In genomic region chr17:50102164-50102991, GRCh38 we compare ENCODE assay signal across 1 cellular context.
TF ChIP-seq lines count a peak whose summit lies in the region.

No MANE protein-coding gene starts in this region.

TF ChIP-seq in HepG2, 621 proteins besides CTCF, POLR2A, EP300 and RAD21 (continued from another document and continues in another):
- TF ChIP-seq, protein P1, sequence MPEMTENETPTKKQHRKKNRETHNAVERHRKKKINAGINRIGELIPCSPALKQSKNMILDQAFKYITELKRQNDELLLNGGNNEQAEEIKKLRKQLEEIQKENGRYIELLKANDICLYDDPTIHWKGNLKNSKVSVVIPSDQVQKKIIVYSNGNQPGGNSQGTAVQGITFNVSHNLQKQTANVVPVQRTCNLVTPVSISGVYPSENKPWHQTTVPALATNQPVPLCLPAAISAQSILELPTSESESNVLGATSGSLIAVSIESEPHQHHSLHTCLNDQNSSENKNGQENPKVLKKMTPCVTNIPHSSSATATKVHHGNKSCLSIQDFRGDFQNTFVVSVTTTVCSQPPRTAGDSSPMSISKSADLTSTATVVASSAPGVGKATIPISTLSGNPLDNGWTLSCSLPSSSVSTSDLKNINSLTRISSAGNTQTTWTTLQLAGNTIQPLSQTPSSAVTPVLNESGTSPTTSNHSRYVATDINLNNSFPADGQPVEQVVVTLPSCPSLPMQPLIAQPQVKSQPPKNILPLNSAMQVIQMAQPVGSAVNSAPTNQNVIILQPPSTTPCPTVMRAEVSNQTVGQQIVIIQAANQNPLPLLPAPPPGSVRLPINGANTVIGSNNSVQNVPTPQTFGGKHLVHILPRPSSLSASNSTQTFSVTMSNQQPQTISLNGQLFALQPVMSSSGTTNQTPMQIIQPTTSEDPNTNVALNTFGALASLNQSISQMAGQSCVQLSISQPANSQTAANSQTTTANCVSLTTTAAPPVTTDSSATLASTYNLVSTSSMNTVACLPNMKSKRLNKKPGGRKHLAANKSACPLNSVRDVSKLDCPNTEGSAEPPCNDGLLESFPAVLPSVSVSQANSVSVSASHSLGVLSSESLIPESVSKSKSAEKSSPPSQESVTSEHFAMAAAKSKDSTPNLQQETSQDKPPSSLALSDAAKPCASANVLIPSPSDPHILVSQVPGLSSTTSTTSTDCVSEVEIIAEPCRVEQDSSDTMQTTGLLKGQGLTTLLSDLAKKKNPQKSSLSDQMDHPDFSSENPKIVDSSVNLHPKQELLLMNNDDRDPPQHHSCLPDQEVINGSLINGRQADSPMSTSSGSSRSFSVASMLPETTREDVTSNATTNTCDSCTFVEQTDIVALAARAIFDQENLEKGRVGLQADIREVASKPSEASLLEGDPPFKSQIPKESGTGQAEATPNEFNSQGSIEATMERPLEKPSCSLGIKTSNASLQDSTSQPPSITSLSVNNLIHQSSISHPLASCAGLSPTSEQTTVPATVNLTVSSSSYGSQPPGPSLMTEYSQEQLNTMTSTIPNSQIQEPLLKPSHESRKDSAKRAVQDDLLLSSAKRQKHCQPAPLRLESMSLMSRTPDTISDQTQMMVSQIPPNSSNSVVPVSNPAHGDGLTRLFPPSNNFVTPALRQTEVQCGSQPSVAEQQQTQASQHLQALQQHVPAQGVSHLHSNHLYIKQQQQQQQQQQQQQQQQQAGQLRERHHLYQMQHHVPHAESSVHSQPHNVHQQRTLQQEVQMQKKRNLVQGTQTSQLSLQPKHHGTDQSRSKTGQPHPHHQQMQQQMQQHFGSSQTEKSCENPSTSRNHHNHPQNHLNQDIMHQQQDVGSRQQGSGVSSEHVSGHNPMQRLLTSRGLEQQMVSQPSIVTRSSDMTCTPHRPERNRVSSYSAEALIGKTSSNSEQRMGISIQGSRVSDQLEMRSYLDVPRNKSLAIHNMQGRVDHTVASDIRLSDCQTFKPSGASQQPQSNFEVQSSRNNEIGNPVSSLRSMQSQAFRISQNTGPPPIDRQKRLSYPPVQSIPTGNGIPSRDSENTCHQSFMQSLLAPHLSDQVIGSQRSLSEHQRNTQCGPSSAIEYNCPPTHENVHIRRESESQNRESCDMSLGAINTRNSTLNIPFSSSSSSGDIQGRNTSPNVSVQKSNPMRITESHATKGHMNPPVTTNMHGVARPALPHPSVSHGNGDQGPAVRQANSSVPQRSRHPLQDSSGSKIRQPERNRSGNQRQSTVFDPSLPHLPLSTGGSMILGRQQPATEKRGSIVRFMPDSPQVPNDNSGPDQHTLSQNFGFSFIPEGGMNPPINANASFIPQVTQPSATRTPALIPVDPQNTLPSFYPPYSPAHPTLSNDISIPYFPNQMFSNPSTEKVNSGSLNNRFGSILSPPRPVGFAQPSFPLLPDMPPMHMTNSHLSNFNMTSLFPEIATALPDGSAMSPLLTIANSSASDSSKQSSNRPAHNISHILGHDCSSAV (CRISPR knock-in tag; IDR thresholded peaks at IDR 0.05; ENCODE audit: borderline replicate concordance) = no peak
- TF ChIP-seq ZFP91 (CRISPR knock-in tag; IDR thresholded peaks at IDR 0.05; ENCODE audit: borderline replicate concordance) = peak; percentile 73
- TF ChIP-seq SETDB1 (CRISPR knock-in tag; IDR thresholded peaks at IDR 0.05; ENCODE audit: borderline replicate concordance) = no peak
- TF ChIP-seq ELF1 (CRISPR knock-in tag; IDR thresholded peaks at IDR 0.05) = peak; percentile 68
- no peak for TF ChIP-seq PLSCR1 (CRISPR knock-in tag; IDR thresholded peaks at IDR 0.05; ENCODE audit: borderline replicate concordance)
- no peak for TF ChIP-seq ZFP36L1 (CRISPR knock-in tag; IDR thresholded peaks at IDR 0.05)
- TF ChIP-seq TIGD3 (CRISPR knock-in tag; IDR thresholded peaks at IDR 0.05; ENCODE audit: borderline replicate concordance) = no peak
- TF ChIP-seq, protein P2, sequence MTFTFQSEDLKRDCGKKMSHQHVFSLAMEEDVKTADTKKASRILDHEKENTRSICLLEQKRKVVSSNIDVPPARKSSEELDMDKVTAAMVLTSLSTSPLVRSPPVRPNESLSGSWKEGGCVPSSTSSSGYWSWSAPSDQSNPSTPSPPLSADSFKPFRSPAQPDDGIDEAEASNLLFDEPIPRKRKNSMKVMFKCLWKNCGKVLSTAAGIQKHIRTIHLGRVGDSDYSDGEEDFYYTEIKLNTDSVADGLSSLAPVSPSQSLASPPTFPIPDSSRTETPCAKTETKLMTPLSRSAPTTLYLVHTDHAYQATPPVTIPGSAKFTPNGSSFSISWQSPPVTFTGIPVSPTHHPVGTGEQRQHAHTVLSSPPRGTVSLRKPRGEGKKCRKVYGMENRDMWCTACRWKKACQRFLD (CRISPR knock-in tag; IDR thresholded peaks at IDR 0.05; ENCODE audit: borderline replicate concordance) = no peak; the same call in 1 of the 2 replicates
- TF ChIP-seq, protein P3, sequence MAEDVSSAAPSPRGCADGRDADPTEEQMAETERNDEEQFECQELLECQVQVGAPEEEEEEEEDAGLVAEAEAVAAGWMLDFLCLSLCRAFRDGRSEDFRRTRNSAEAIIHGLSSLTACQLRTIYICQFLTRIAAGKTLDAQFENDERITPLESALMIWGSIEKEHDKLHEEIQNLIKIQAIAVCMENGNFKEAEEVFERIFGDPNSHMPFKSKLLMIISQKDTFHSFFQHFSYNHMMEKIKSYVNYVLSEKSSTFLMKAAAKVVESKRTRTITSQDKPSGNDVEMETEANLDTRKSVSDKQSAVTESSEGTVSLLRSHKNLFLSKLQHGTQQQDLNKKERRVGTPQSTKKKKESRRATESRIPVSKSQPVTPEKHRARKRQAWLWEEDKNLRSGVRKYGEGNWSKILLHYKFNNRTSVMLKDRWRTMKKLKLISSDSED (CRISPR knock-in tag; IDR thresholded peaks at IDR 0.05) = no peak
- no peak for TF ChIP-seq RBAK (CRISPR knock-in tag; IDR thresholded peaks at IDR 0.05)
- no peak for TF ChIP-seq SATB2 (CRISPR knock-in tag; IDR thresholded peaks at IDR 0.05)
- no peak for TF ChIP-seq U2AF2 (IDR thresholded peaks at IDR 0.05; ENCODE audit: low read depth, low read length)
- TF ChIP-seq, protein P4, sequence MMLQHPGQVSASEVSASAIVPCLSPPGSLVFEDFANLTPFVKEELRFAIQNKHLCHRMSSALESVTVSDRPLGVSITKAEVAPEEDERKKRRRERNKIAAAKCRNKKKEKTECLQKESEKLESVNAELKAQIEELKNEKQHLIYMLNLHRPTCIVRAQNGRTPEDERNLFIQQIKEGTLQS (CRISPR knock-in tag; IDR thresholded peaks at IDR 0.05) = no peak
- 0 out of 2 replicates have a peak, but pooled peaks have one; percentile 50 for TF ChIP-seq ZSCAN31 (CRISPR knock-in tag; IDR thresholded peaks at IDR 0.05; ENCODE audit: low read depth)
- TF ChIP-seq ZFY (CRISPR knock-in tag; IDR thresholded peaks at IDR 0.05) = peak; percentile 74
- no peak for TF ChIP-seq GFI1 (CRISPR knock-in tag; IDR thresholded peaks at IDR 0.05; ENCODE audit: borderline replicate concordance)
- no peak for TF ChIP-seq PCBP2 (optimal IDR thresholded peaks at IDR 0.05; ENCODE audit: low read depth, low read length, poor library complexity, severe bottlenecking)
- TF ChIP-seq ATF1 (CRISPR knock-in tag; IDR thresholded peaks at IDR 0.05) = no peak
- no peak for TF ChIP-seq ATM (IDR thresholded peaks at IDR 0.05; ENCODE audit: borderline replicate concordance)
- TF ChIP-seq ZNF549 (CRISPR knock-in tag; IDR thresholded peaks at IDR 0.05) = no peak
- TF ChIP-seq, protein P5, sequence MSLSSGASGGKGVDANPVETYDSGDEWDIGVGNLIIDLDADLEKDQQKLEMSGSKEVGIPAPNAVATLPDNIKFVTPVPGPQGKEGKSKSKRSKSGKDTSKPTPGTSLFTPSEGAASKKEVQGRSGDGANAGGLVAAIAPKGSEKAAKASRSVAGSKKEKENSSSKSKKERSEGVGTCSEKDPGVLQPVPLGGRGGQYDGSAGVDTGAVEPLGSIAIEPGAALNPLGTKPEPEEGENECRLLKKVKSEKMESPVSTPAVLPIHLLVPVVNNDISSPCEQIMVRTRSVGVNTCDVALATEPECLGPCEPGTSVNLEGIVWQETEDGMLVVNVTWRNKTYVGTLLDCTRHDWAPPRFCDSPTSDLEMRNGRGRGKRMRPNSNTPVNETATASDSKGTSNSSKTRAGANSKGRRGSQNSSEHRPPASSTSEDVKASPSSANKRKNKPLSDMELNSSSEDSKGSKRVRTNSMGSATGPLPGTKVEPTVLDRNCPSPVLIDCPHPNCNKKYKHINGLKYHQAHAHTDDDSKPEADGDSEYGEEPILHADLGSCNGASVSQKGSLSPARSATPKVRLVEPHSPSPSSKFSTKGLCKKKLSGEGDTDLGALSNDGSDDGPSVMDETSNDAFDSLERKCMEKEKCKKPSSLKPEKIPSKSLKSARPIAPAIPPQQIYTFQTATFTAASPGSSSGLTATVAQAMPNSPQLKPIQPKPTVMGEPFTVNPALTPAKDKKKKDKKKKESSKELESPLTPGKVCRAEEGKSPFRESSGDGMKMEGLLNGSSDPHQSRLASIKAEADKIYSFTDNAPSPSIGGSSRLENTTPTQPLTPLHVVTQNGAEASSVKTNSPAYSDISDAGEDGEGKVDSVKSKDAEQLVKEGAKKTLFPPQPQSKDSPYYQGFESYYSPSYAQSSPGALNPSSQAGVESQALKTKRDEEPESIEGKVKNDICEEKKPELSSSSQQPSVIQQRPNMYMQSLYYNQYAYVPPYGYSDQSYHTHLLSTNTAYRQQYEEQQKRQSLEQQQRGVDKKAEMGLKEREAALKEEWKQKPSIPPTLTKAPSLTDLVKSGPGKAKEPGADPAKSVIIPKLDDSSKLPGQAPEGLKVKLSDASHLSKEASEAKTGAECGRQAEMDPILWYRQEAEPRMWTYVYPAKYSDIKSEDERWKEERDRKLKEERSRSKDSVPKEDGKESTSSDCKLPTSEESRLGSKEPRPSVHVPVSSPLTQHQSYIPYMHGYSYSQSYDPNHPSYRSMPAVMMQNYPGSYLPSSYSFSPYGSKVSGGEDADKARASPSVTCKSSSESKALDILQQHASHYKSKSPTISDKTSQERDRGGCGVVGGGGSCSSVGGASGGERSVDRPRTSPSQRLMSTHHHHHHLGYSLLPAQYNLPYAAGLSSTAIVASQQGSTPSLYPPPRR (CRISPR knock-in tag; IDR thresholded peaks at IDR 0.05; ENCODE audit: borderline replicate concordance) = no peak
- TF ChIP-seq ZNF713 (CRISPR knock-in tag; IDR thresholded peaks at IDR 0.05) = no peak
- no peak for TF ChIP-seq ZNF496 (CRISPR knock-in tag; IDR thresholded peaks at IDR 0.05; ENCODE audit: insufficient replicate concordance)
- TF ChIP-seq RNF2 (conservative IDR thresholded peaks at IDR 0.05; ENCODE audit: low read depth) = no peak
- TF ChIP-seq, protein P6, sequence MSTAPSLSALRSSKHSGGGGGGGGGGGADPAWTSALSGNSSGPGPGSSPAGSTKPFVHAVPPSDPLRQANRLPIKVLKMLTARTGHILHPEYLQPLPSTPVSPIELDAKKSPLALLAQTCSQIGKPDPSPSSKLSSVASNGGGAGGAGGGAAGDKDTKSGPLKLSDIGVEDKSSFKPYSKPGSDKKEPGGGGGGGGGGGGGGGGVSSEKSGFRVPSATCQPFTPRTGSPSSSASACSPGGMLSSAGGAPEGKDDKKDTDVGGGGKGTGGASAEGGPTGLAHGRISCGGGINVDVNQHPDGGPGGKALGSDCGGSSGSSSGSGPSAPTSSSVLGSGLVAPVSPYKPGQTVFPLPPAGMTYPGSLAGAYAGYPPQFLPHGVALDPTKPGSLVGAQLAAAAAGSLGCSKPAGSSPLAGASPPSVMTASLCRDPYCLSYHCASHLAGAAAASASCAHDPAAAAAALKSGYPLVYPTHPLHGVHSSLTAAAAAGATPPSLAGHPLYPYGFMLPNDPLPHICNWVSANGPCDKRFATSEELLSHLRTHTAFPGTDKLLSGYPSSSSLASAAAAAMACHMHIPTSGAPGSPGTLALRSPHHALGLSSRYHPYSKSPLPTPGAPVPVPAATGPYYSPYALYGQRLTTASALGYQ (CRISPR knock-in tag; IDR thresholded peaks at IDR 0.05) = no peak
- TF ChIP-seq ZKSCAN8 (CRISPR knock-in tag; IDR thresholded peaks at IDR 0.05; ENCODE audit: borderline replicate concordance) = no peak
- no peak for TF ChIP-seq PHF20 (CRISPR knock-in tag; IDR thresholded peaks at IDR 0.05)
- no peak for TF ChIP-seq ELF3 (CRISPR knock-in tag; IDR thresholded peaks at IDR 0.05)
- peak; percentile 73 for TF ChIP-seq RBM22 (optimal IDR thresholded peaks at IDR 0.05; ENCODE audit: low read length)
- TF ChIP-seq HNF4G (IDR thresholded peaks at IDR 0.05; ENCODE audit: borderline replicate concordance, low read depth, low read length) = peak; percentile 83; the same call in 1 of the 2 replicates
- peak; percentile 56; the same call in 1 of the 2 replicates for TF ChIP-seq HNF4G (CRISPR knock-in tag; IDR thresholded peaks at IDR 0.05; ENCODE audit: borderline replicate concordance, low read depth)
- no peak for TF ChIP-seq ZKSCAN1 (IDR thresholded peaks at IDR 0.05; ENCODE audit: low read length)
- no peak for TF ChIP-seq JUNB (CRISPR knock-in tag; IDR thresholded peaks at IDR 0.05; ENCODE audit: borderline replicate concordance)
- TF ChIP-seq, protein P7, sequence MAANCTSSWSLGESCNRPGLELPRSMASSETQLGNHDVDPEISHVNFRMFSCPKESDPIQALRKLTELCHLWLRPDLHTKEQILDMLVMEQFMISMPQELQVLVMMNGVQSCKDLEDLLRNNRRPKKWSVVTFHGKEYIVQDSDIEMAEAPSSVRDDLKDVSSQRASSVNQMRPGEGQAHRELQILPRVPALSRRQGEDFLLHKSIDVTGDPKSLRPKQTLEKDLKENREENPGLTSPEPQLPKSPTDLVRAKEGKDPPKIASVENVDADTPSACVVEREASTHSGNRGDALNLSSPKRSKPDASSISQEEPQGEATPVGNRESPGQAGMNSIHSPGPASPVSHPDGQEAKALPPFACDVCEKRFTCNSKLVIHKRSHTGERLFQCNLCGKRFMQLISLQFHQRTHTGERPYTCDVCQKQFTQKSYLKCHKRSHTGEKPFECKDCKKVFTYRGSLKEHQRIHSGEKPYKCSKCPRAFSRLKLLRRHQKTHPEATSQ (CRISPR knock-in tag; IDR thresholded peaks at IDR 0.05; ENCODE audit: borderline replicate concordance) = no peak
- TF ChIP-seq FOSL2 (CRISPR knock-in tag; IDR thresholded peaks at IDR 0.05) = peak; percentile 23; the same call in 1 of the 2 replicates
